9 cellular contexts compared by ENCODE assay signal in genomic region chr21:46622226-46622625, GRCh38. TPM values are rescaled to one million over a fixed set of nuclear protein-coding genes. Genes with fewer than 3 reads are reported as not detected.
DNase-seq lines count a peak whose midpoint lies in the region; ATAC-seq and TF ChIP-seq lines count a peak whose summit lies in the region.
"Had no signal": no experiment of that assay in that cellular context is flagged by ENCODE, and none has a peak within 500 bp of the region (broad histone marks: within the 10 kb centered on the region; RNA-seq: fewer than 3 reads in every experiment).

No MANE protein-coding gene starts in this region.

- peaks cover 3% of the 10 kb centered on the region for H3K9me3 Mint-ChIP-seq in Calu3 (ENCODE audit: low read depth, unreplicated experiment)

- H2BK5ac ChIP-seq in neuronal stem cell (ENCODE audit: low read length): no peak overlapping the region

- DNase-seq in Calu3 (peak; percentile 75), SIG-M5 (lab: John Stamatoyannopoulos, UW) (peak; percentile 84), dermis blood vessel endothelial cell (peak; percentile 1), neuronal stem cell (ENCODE audit: low spot score) (peak; percentile 72), NCI-H2196 (lab: John Stamatoyannopoulos, UW; ENCODE audit: unreplicated experiment) (no peak)

- H3K27ac Mint-ChIP-seq in Calu3 (ENCODE audit: unreplicated experiment): peak overlapping the region; percentile 80

- H3K23ac ChIP-seq in neuronal stem cell (ENCODE audit: low read depth, low read length, poor library complexity): no peak overlapping the region

- CTCF ChIA-PET in Calu3 (lab: Charles Lee): interaction anchor here (0.6 to 1.5 kb wide), 4 partner anchors 10 to 112 kb away, joined by 4 to 17 read pairs (median 6); partner anchors contain the start of gene PRMT2

- H3K36me3 ChIP-seq in neuronal stem cell (replicated peaks in 1 of 2; ENCODE audit: control insufficient read depth in 2 of 2, insufficient read depth in 2 of 2, low read length in 2 of 2): no peaks in the 10 kb centered on the region

- no TSS peak for BruUV-seq in Calu3 (replicated peaks; lab: Mats Ljungman, UMichigan)

- H3K14ac ChIP-seq in neuronal stem cell (ENCODE audit: low read length): no peak overlapping the region

- no peak overlapping the region for H3K4ac ChIP-seq in neuronal stem cell (ENCODE audit: low read length)

- H3K4me3 ChIP-seq in neuronal stem cell (ENCODE audit: low read length in 2 of 2): no peak overlapping the region

- H3K27ac ChIP-seq in neuronal stem cell (replicated peaks; ENCODE audit: low read length): peak overlapping the region; percentile 78

- H3K27me3 Mint-ChIP-seq in Calu3 (ENCODE audit: unreplicated experiment): no peaks in the 10 kb centered on the region

- H2BK120ac ChIP-seq in neuronal stem cell (ENCODE audit: low read depth, low read length): no peak overlapping the region

- WGBS in neuronal stem cell (ENCODE audit: extremely low coverage in 2 of 2, insufficient read length in 2 of 2, insufficient replicate concordance in 1 of 2), 2 donors: no CpG with 5 or more reads among the region's 4 CpGs

- H3K27me3 ChIP-seq in neuronal stem cell (ENCODE audit: control insufficient read depth in 3 of 3, insufficient read depth in 3 of 3, low read depth in 1 of 3, low read length in 3 of 3): no peaks in the 10 kb centered on the region

- no peak overlapping the region for H2BK15ac ChIP-seq in neuronal stem cell (ENCODE audit: low read length)

- H3K4me1 Mint-ChIP-seq in Calu3 (ENCODE audit: low read depth, unreplicated experiment): peaks cover 11% of the 10 kb centered on the region

- H4K91ac ChIP-seq in neuronal stem cell (ENCODE audit: low read depth, low read length, poor library complexity): no peak overlapping the region

- H2AFZ ChIP-seq in neuronal stem cell (ENCODE audit: low read length): peak overlapping the region; percentile 71

- no peak overlapping the region for H3K4me3 Mint-ChIP-seq in Calu3 (ENCODE audit: low read depth, unreplicated experiment)

- no peak overlapping the region for H4K8ac ChIP-seq in neuronal stem cell (ENCODE audit: low read depth, low read length)

- H3K4me1 ChIP-seq in neuronal stem cell (ENCODE audit: control insufficient read depth in 2 of 2, insufficient read depth in 1 of 2, low read depth in 1 of 2, low read length in 2 of 2): peaks cover 13 to 21% of the 10 kb centered on the region in 2 donors

- no peak for TF ChIP-seq CTCF in Calu3 (IDR thresholded peaks at IDR 0.05; ENCODE audit: unreplicated experiment)

- H3K79me1 ChIP-seq in neuronal stem cell (ENCODE audit: low read depth, low read length): no peaks in the 10 kb centered on the region

- ATAC-seq in HG03565 (IDR thresholded peaks at IDR 0.05; ENCODE audit: unreplicated experiment): no peak
- no peak for ATAC-seq in GM21360 (IDR thresholded peaks at IDR 0.05; ENCODE audit: unreplicated experiment)
- no peak for ATAC-seq in HG03378 (IDR thresholded peaks at IDR 0.05; ENCODE audit: unreplicated experiment)

- peaks cover 18 to 54% of the 10 kb centered on the region in 2 donors for H3K9me3 ChIP-seq in neuronal stem cell (replicated peaks in 1 of 2; ENCODE audit: control insufficient read depth in 2 of 2, insufficient read depth in 1 of 2, low read depth in 1 of 2, low read length in 2 of 2)

- H2AK5ac ChIP-seq in neuronal stem cell (ENCODE audit: low read depth, low read length): no peak overlapping the region

- no peak overlapping the region for H3K18ac ChIP-seq in neuronal stem cell (ENCODE audit: low read length)

- H3K4me2 ChIP-seq in neuronal stem cell (ENCODE audit: insufficient read depth, low read length, poor library complexity, severe bottlenecking): no peak overlapping the region

- intact Hi-C loops in Calu3 (cut with micrococcal nuclease; ENCODE audit: unreplicated experiment): no loop called here

- no peak overlapping the region for H2BK12ac ChIP-seq in neuronal stem cell (ENCODE audit: low read length)

- no peak overlapping the region for H3K9ac ChIP-seq in neuronal stem cell (ENCODE audit: low read depth, low read length, poor library complexity)

- H3K36me3 Mint-ChIP-seq in Calu3 (ENCODE audit: insufficient read depth, unreplicated experiment): no peaks in the 10 kb centered on the region

RNA-seq across cellular contexts. Expression of gene PRMT2, which starts 13.2 kb away (rescaled TPM):
- total RNA-seq in Calu3 (2022) (47.5 and 59.4 TPM in 2 replicates), dermis blood vessel endothelial cell (158 and 202 TPM in 2 replicates)
- 60.6 TPM for polyA plus RNA-seq in neuronal stem cell (2013, experiment 1 of 2)
- polyA plus RNA-seq in neuronal stem cell (2013, experiment 2 of 2): 61.2 TPM

RNA-seq across cellular contexts. Expression of gene S100B, which starts 17.3 kb away (rescaled TPM):
- total RNA-seq in Calu3 (2022) (not detected in 2 replicates), dermis blood vessel endothelial cell (not detected in 2 replicates)
- 1.1 TPM for polyA plus RNA-seq in neuronal stem cell (2013, experiment 1 of 2)
- 0.96 TPM for polyA plus RNA-seq in neuronal stem cell (2013, experiment 2 of 2)
- total RNA-seq: T-helper 2 cell treated with Interferon-gamma antibody and Interleukin-4, amounts not matched to agents 100 ng/mL and 5 ng/mL, for 36 hours had no signal
